Comparison of ENCODE assay signal across 3 cellular contexts in genomic region chr4:96134806-96135205, GRCh38.
"Had no signal": no experiment of that assay in that cellular context is flagged by ENCODE, and none has a peak within 500 bp of the region (broad histone marks: within the 10 kb centered on the region; RNA-seq: fewer than 3 reads in every experiment).

No MANE protein-coding gene starts in this region.

- H3K4me3 ChIP-seq: GM12878 had no signal

- DNase-seq: GDM1, GF-D8 had no signal
